Comparison of ENCODE assay signal across 1 cellular context in genomic region chr12:48788852-48789775, GRCh38.
TF ChIP-seq lines count a peak whose summit lies in the region.

Gene ADCY6, minus strand, starts transcription at chr12:48789089. Its CDS starts 5,655 bp downstream, at chr12:48783434.

TF ChIP-seq in SK-N-SH, 30 proteins besides CTCF, POLR2A, EP300 and RAD21 (continued from another document):
- TF ChIP-seq IRF3 (IDR thresholded peaks at IDR 0.05; ENCODE audit: low read depth, low read length) (no peak), NFIC (IDR thresholded peaks at IDR 0.05; ENCODE audit: borderline replicate concordance) (no peak)
